23 cellular contexts compared by ENCODE assay signal in genomic region chr2:239140346-239141020, GRCh38.
DNase-seq lines count a peak whose midpoint lies in the region; ATAC-seq and TF ChIP-seq lines count a peak whose summit lies in the region.
"Had no signal": no experiment of that assay in that cellular context is flagged by ENCODE, and none has a peak within 500 bp of the region (broad histone marks: within the 10 kb centered on the region; RNA-seq: fewer than 3 reads in every experiment).

No MANE protein-coding gene starts in this region.

- no peak overlapping the region for H3K27ac Mint-ChIP-seq in chondrocyte (ENCODE audit: unreplicated experiment)
- H3K27ac Mint-ChIP-seq: HFFc6 had no signal

- H3K36me3 Mint-ChIP-seq in chondrocyte (ENCODE audit: low read depth) = peaks cover 14% of the 10 kb centered on the region

- H3K27ac ChIP-seq in right atrium auricular region (no peak overlapping the region), RWPE1 (no peak overlapping the region)
- H3K27ac ChIP-seq: A549, GM23248 had no signal

- H3K27me3 ChIP-seq in right atrium auricular region = no peaks in the 10 kb centered on the region
- H3K27me3 ChIP-seq: MG63 had no signal

- H3K4me1 Mint-ChIP-seq in chondrocyte (ENCODE audit: low read depth) = no peaks in the 10 kb centered on the region
- H3K4me1 Mint-ChIP-seq: H9 had no signal

- no peaks in the 10 kb centered on the region for H3K4me1 ChIP-seq in right atrium auricular region
- H3K4me1 ChIP-seq: A549 had no signal

- POLR2A ChIA-PET in RWPE1 (lab: Yijun Ruan, JAX; ENCODE audit: low non-redundant PET) = no interaction called here

- CTCF ChIA-PET in RWPE1 (lab: Yijun Ruan, JAX) = no interaction called here

- ATAC-seq in left ventricle myocardium superior = no peak
- ATAC-seq: A549 had no signal

- DNase-seq in left ventricle myocardium superior (peak; percentile 9), right atrium auricular region (ENCODE audit: low spot score) (no peak), chondrocyte (ENCODE audit: low spot score) (peak; percentile 51), fibroblast of the aortic adventitia (ENCODE audit: low read depth) (peak; percentile 13), NCI-H1694 treated with DMSO at 0.1 percent for 48 hours (lab: John Stamatoyannopoulos, UW) (no peak), RWPE1 (ENCODE audit: low spot score) (no peak), SW480 (ENCODE audit: low spot score) (no peak)
- DNase-seq: C1 segment of cervical spinal cord; CD4-positive, alpha-beta memory T cell; COR-L47; GM23248; H9; HFFc6; KG1; MG63; NCI-H1105 treated with DMSO at 0.1 percent for 48 hours; NCI-H146; NCI-H2029; NCI-H446; NCI-H524 treated with DMSO at 0.1 percent for 48 hours; NCI-H774; SHP77 had no signal

- intact Hi-C loops in left ventricle myocardium superior (cut with micrococcal nuclease) = no loop called here

- no peak for TF ChIP-seq CTCF in right atrium auricular region (IDR thresholded peaks at IDR 0.05)
- TF ChIP-seq CTCF in chondrocyte (IDR thresholded peaks at IDR 0.05) = no peak
- no peak for TF ChIP-seq CTCF in fibroblast of the aortic adventitia (IDR thresholded peaks at IDR 0.05; ENCODE audit: insufficient read depth, low read length)
- no peak for TF ChIP-seq CTCF in RWPE1 (conservative IDR thresholded peaks at IDR 0.05; ENCODE audit: low read depth)

- H3K4me3 Mint-ChIP-seq in chondrocyte (ENCODE audit: unreplicated experiment) = no peak overlapping the region
- H3K4me3 Mint-ChIP-seq: CD4-positive, alpha-beta memory T cell; H9; HFFc6 had no signal

- no peaks in the 10 kb centered on the region for H3K27me3 Mint-ChIP-seq in chondrocyte (ENCODE audit: low read depth)
- H3K27me3 Mint-ChIP-seq: CD4-positive, alpha-beta memory T cell had no signal

- H3K4me3 ChIP-seq in right atrium auricular region = no peak overlapping the region
- H3K4me3 ChIP-seq in fibroblast of the aortic adventitia (ENCODE audit: low read depth, low read length) = no peak overlapping the region
- H3K4me3 ChIP-seq: A549, GM23248, MG63 had no signal

- H3K9me3 ChIP-seq in right atrium auricular region = no peaks in the 10 kb centered on the region
- H3K9me3 ChIP-seq: A549, MG63 had no signal

- H3K9me3 Mint-ChIP-seq in chondrocyte (ENCODE audit: low read depth) = no peaks in the 10 kb centered on the region
- H3K9me3 Mint-ChIP-seq: H9, HFFc6 had no signal

- peaks cover 42% of the 10 kb centered on the region for H3K36me3 ChIP-seq in right atrium auricular region

Comparison
In these comparisons a context has a peak if more than half of its experiments do, and no peak if none do; other contexts are left out.
1. DNase-seq: peak in left ventricle myocardium superior (single experiment), chondrocyte (single experiment) and fibroblast of the aortic adventitia (single experiment); none in right atrium auricular region (single experiment), NCI-H1694 treated with DMSO at 0.1 percent for 48 hours (single experiment), RWPE1 (single experiment) and SW480 (single experiment).